Comparison of ENCODE assay signal across 10 cellular contexts in genomic region chr7:55192718-55193117, GRCh38.
DNase-seq lines count a peak whose midpoint lies in the region; ATAC-seq and TF ChIP-seq lines count a peak whose summit lies in the region.
"Had no signal": no experiment of that assay in that cellular context is flagged by ENCODE, and none has a peak within 500 bp of the region (broad histone marks: within the 10 kb centered on the region; RNA-seq: fewer than 3 reads in every experiment).

No MANE protein-coding gene starts in this region.

- no peaks in the 10 kb centered on the region for H3K9me3 Mint-ChIP-seq in HFFc6
- peaks cover 0 to 3% (median 0%) of the 10 kb centered on the region in 5 experiments for H3K9me3 Mint-ChIP-seq in brain
- H3K9me3 Mint-ChIP-seq in CD8-positive, alpha-beta memory T cell: no peaks in the 10 kb centered on the region
- H3K9me3 Mint-ChIP-seq: CD4-positive, alpha-beta T cell had no signal

- TF ChIP-seq CTCF in AG04450 (IDR thresholded peaks at IDR 0.05; ENCODE audit: low read depth, low read length): no peak
- TF ChIP-seq CTCF in HFFc6 (IDR thresholded peaks at IDR 0.05): 0 out of 2 replicates have a peak, but pooled peaks have one; percentile 9
- no peak for TF ChIP-seq CTCF in brain (conservative IDR thresholded peaks at IDR 0.05)

- H3K4me3 ChIP-seq in AG04450 (ENCODE audit: low read depth, low read length): no peak overlapping the region
- H3K4me3 ChIP-seq in CD8-positive, alpha-beta memory T cell (ENCODE audit: low read length): no peak overlapping the region
- H3K4me3 ChIP-seq: ascending aorta had no signal

- peaks cover 4% of the 10 kb centered on the region; the same call in 1 of the 2 replicates for H3K27me3 Mint-ChIP-seq in HFFc6 (ENCODE audit: insufficient read depth)
- peaks cover 7% of the 10 kb centered on the region for H3K27me3 Mint-ChIP-seq in brain
- peaks cover 8 to 13% of the 10 kb centered on the region in 2 donors for H3K27me3 Mint-ChIP-seq in CD8-positive, alpha-beta memory T cell

- POLR2A ChIA-PET in AG04450 (lab: Yijun Ruan, JAX): interaction anchor here (0.6 to 1.5 kb wide), 7 partner anchors 50 to 174 kb away, joined by 3 to 9 read pairs (median 4); partner anchors contain the start of gene EGFR
- POLR2A ChIA-PET in CD8-positive, alpha-beta memory T cell (lab: Charles Lee): no interaction called here

- no peak for ATAC-seq in HG02884 (IDR thresholded peaks at IDR 0.05; ENCODE audit: unreplicated experiment)

- H3K4me1 Mint-ChIP-seq in HFFc6 (ENCODE audit: low read depth) (peaks cover 87% of the 10 kb centered on the region), brain (peaks cover 70% of the 10 kb centered on the region)
- H3K4me1 Mint-ChIP-seq in CD8-positive, alpha-beta memory T cell: peaks cover 0 to 4% (median 0%) of the 10 kb centered on the region in 3 donors

- H3K27ac Mint-ChIP-seq in HFFc6 (peak overlapping the region; percentile 82), brain (peak overlapping the region in 4 of 5 experiments; percentile 57 to 95 (median 82))
- no peak overlapping the region for H3K27ac Mint-ChIP-seq in CD8-positive, alpha-beta memory T cell
- H3K27ac Mint-ChIP-seq: CD4-positive, alpha-beta T cell had no signal

- no peaks in the 10 kb centered on the region for H3K36me3 ChIP-seq in CD8-positive, alpha-beta memory T cell (ENCODE audit: insufficient read depth, low read length)

- no peaks in the 10 kb centered on the region for H3K4me1 ChIP-seq in CD8-positive, alpha-beta memory T cell (ENCODE audit: insufficient read depth, low read length)
- H3K4me1 ChIP-seq: ascending aorta had no signal

- H3K36me3 Mint-ChIP-seq in HFFc6 (ENCODE audit: low read depth): peaks cover 50% of the 10 kb centered on the region
- no peaks in the 10 kb centered on the region for H3K36me3 Mint-ChIP-seq in brain
- H3K36me3 Mint-ChIP-seq in CD8-positive, alpha-beta memory T cell: no peaks in the 10 kb centered on the region

- H3K4me3 Mint-ChIP-seq in HFFc6 (peak overlapping the region; percentile 60), brain (no peak overlapping the region)
- H3K4me3 Mint-ChIP-seq in CD8-positive, alpha-beta memory T cell: no peak overlapping the region
- H3K4me3 Mint-ChIP-seq: CD4-positive, alpha-beta T cell had no signal

- no peaks in the 10 kb centered on the region for H3K27me3 ChIP-seq in AG04450 (ENCODE audit: control insufficient read depth, insufficient read depth, low read length)
- H3K27me3 ChIP-seq in CD8-positive, alpha-beta memory T cell (ENCODE audit: insufficient read depth, low read length, poor library complexity, severe bottlenecking): no peaks in the 10 kb centered on the region
- H3K27me3 ChIP-seq: ascending aorta had no signal

- H3K9me3 ChIP-seq in AG04450 (ENCODE audit: control insufficient read depth, insufficient read depth, low read length): no peaks in the 10 kb centered on the region
- H3K9me3 ChIP-seq in CD8-positive, alpha-beta memory T cell (ENCODE audit: low read length): no peaks in the 10 kb centered on the region
- H3K9me3 ChIP-seq: ascending aorta had no signal

- CTCF ChIA-PET in AG04450 (lab: Charles Lee): interaction anchor here (0.6 to 1.8 kb wide), 3 partner anchors 11 to 419 kb away, joined by 4 to 7 read pairs (median 4); no protein-coding TSS in a partner anchor
- CTCF ChIA-PET in CD8-positive, alpha-beta memory T cell (lab: Charles Lee): no interaction called here

- DNase-seq in AG04450 (ENCODE audit: low read depth, low spot score) (peak; percentile 52), HFFc6 (peak; percentile 85), left kidney (ENCODE audit: low read depth, low spot score) (peak; percentile 66), cerebellar cortex (ENCODE audit: low spot score) (no peak), hypothalamus (lab: John Stamatoyannopoulos, UW) (no peak)
- no peak for DNase-seq in CD8-positive, alpha-beta memory T cell
- DNase-seq: CD4-positive, alpha-beta T cell had no signal

- peak overlapping the region; percentile 91 for H3K27ac ChIP-seq in AG04450 (ENCODE audit: low read depth, low read length)
- H3K27ac ChIP-seq in CD8-positive, alpha-beta memory T cell (ENCODE audit: low read depth, low read length): no peak overlapping the region

Comparison
In these comparisons a context has a peak if more than half of its experiments do, and no peak if none do; other contexts are left out.
1. DNase-seq: peak in AG04450 (single experiment), HFFc6 (single experiment) and left kidney (single experiment); none in cerebellar cortex (single experiment), CD8-positive, alpha-beta memory T cell (0 of 5) and hypothalamus (0 of 51).
2. H3K27ac Mint-ChIP-seq: peak in HFFc6 (single experiment) and brain (4 of 5); none in CD8-positive, alpha-beta memory T cell (0 of 8).